Comparison of ENCODE assay signal across 20 cellular contexts in genomic region chr12:21220266-21220665, GRCh38.
DNase-seq lines count a peak whose midpoint lies in the region; TF ChIP-seq lines count a peak whose summit lies in the region.
"Had no signal": no experiment of that assay in that cellular context is flagged by ENCODE, and none has a peak within 500 bp of the region (broad histone marks: within the 10 kb centered on the region; RNA-seq: fewer than 3 reads in every experiment).

No MANE protein-coding gene starts in this region.

- no peak overlapping the region for H3K4me3 ChIP-seq in prostate gland
- H3K4me3 ChIP-seq: A549; BLaER1 treated with 17β-estradiol and CSF1 and Interleukin-3, amounts not matched to agents 10 nM and 100 nM had no signal

- no peaks in the 10 kb centered on the region for H3K4me1 ChIP-seq in prostate gland (replicated peaks)
- H3K4me1 ChIP-seq: A549 had no signal

- H3K9me3 ChIP-seq in prostate gland, result no peaks in the 10 kb centered on the region
- H3K9me3 ChIP-seq: A549; BLaER1 treated with 17β-estradiol and CSF1 and Interleukin-3, amounts not matched to agents 10 nM and 100 nM had no signal

- no peak overlapping the region for H3K27ac ChIP-seq in prostate gland
- H3K27ac ChIP-seq: 22Rv1; A549; BLaER1 treated with 17β-estradiol and CSF1 and Interleukin-3, amounts not matched to agents 10 nM and 100 nM; C4-2B had no signal

- no peak for TF ChIP-seq POLR2A in prostate gland (IDR thresholded peaks at IDR 0.05)

- peak; percentile 2 for DNase-seq in NCI-H2227 (lab: John Stamatoyannopoulos, UW; ENCODE audit: unreplicated experiment)
- DNase-seq in NCI-H2227 treated with DMSO at 0.1 percent for 48 hours (lab: John Stamatoyannopoulos, UW), result no peak
- DNase-seq in COLO829 (ENCODE audit: low spot score), result peak; percentile 40
- DNase-seq in epidermal melanocyte (ENCODE audit: insufficient read length, low spot score), result peak; percentile 22
- DNase-seq in prostate gland (ENCODE audit: low spot score), result no peak
- DNase-seq in EL, result no peak
- DNase-seq: AML-193; CD4-positive, alpha-beta T cell; CD8-positive, alpha-beta T cell; COR-L47; DMS 273 treated with DMSO at 0.1 percent for 48 hours; DMS153; DMS53; DMS79; DND-41; GF-D8 had no signal

- H3K36me3 ChIP-seq in prostate gland, result no peaks in the 10 kb centered on the region
- H3K36me3 ChIP-seq: BLaER1 treated with 17β-estradiol and CSF1 and Interleukin-3, amounts not matched to agents 10 nM and 100 nM had no signal

- WGBS in prostate gland, result 80% methylated on average over 3 of the region's 3 CpGs

- no peak for TF ChIP-seq CTCF in prostate gland (IDR thresholded peaks at IDR 0.05)

- H3K27me3 ChIP-seq in prostate gland (replicated peaks; ENCODE audit: insufficient read depth), result no peaks in the 10 kb centered on the region
- H3K27me3 ChIP-seq: BLaER1 treated with 17β-estradiol and CSF1 and Interleukin-3, amounts not matched to agents 10 nM and 100 nM had no signal

- intact Hi-C loops in prostate gland (cut with DNase I), result no loop called here

Comparison
In these comparisons a context has a peak if more than half of its experiments do, and no peak if none do; other contexts are left out.
1. DNase-seq: peak in NCI-H2227 (single experiment), COLO829 (single experiment) and epidermal melanocyte (single experiment); none in NCI-H2227 treated with DMSO at 0.1 percent for 48 hours (single experiment), prostate gland (single experiment) and EL (single experiment).